Comparison of ENCODE assay signal across 2 cellular contexts in the genomic region with DNA sequence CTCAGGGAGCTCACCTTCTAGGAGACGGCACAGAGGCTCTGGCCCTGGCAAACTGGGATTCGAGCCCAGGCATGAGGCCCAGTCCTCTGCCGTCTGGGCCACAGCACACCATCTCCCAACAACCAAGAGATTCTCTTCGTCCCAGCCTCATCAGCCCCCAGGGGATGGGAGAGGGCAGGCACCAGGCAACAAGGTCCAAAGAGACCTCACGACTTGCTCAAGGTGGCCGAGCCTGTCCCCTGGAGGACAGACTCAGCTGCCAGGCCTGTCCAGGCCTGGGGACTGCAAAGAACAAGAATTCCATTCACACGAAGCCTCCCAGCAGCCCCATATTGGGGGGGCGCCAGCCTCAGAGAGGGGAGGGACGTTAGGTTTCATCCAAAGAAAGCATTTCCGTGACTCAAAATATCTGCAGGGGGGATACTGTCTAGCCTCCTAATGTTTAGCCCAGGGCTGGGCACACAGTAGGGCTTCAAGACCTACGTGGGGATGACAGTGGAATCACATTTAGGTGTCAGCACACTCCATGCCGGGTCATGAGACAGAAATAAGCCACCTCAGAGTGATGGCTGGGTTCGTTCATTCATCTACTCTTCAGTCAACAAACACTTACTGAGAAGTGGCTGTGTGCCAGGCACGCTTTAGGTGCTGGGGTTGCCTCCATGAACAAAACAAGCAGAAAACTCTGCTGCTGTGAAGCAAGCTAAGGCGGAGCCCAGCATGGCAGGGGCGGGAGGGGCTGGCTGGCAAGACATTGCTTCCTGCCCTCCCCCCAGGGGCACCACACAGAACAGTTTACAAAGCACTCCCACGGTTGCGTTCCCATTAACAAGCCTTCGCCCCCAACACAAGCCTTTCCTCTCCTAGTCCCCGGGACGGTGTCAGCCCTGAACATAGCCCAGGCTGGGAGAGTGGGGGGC.
TF ChIP-seq lines count a peak whose summit lies in the region.

No MANE protein-coding gene starts in this region.

TF ChIP-seq in HepG2, 621 proteins besides CTCF, POLR2A, EP300 and RAD21 (continues in another document):
- TF ChIP-seq, protein P1, sequence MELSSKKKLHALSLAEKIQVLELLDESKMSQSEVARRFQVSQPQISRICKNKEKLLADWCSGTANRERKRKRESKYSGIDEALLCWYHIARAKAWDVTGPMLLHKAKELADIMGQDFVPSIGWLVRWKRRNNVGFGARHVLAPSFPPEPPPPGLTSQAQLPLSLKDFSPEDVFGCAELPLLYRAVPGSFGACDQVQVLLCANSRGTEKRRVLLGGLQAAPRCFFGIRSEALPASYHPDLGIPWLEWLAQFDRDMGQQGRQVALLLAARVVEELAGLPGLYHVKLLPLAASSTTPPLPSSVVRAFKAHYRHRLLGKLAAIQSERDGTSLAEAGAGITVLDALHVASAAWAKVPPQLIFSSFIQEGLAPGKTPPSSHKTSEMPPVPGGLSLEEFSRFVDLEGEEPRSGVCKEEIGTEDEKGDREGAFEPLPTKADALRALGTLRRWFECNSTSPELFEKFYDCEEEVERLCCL (CRISPR knock-in tag; IDR thresholded peaks at IDR 0.05; ENCODE audit: borderline replicate concordance) = no peak
- no peak for TF ChIP-seq REPIN1 (CRISPR knock-in tag; IDR thresholded peaks at IDR 0.05; ENCODE audit: borderline replicate concordance, low read depth)
- no peak for TF ChIP-seq ZNF432 (CRISPR knock-in tag; IDR thresholded peaks at IDR 0.05; ENCODE audit: borderline replicate concordance)
- TF ChIP-seq, protein P2, sequence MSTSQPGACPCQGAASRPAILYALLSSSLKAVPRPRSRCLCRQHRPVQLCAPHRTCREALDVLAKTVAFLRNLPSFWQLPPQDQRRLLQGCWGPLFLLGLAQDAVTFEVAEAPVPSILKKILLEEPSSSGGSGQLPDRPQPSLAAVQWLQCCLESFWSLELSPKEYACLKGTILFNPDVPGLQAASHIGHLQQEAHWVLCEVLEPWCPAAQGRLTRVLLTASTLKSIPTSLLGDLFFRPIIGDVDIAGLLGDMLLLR (CRISPR knock-in tag; IDR thresholded peaks at IDR 0.05) = no peak
- TF ChIP-seq, protein P3, sequence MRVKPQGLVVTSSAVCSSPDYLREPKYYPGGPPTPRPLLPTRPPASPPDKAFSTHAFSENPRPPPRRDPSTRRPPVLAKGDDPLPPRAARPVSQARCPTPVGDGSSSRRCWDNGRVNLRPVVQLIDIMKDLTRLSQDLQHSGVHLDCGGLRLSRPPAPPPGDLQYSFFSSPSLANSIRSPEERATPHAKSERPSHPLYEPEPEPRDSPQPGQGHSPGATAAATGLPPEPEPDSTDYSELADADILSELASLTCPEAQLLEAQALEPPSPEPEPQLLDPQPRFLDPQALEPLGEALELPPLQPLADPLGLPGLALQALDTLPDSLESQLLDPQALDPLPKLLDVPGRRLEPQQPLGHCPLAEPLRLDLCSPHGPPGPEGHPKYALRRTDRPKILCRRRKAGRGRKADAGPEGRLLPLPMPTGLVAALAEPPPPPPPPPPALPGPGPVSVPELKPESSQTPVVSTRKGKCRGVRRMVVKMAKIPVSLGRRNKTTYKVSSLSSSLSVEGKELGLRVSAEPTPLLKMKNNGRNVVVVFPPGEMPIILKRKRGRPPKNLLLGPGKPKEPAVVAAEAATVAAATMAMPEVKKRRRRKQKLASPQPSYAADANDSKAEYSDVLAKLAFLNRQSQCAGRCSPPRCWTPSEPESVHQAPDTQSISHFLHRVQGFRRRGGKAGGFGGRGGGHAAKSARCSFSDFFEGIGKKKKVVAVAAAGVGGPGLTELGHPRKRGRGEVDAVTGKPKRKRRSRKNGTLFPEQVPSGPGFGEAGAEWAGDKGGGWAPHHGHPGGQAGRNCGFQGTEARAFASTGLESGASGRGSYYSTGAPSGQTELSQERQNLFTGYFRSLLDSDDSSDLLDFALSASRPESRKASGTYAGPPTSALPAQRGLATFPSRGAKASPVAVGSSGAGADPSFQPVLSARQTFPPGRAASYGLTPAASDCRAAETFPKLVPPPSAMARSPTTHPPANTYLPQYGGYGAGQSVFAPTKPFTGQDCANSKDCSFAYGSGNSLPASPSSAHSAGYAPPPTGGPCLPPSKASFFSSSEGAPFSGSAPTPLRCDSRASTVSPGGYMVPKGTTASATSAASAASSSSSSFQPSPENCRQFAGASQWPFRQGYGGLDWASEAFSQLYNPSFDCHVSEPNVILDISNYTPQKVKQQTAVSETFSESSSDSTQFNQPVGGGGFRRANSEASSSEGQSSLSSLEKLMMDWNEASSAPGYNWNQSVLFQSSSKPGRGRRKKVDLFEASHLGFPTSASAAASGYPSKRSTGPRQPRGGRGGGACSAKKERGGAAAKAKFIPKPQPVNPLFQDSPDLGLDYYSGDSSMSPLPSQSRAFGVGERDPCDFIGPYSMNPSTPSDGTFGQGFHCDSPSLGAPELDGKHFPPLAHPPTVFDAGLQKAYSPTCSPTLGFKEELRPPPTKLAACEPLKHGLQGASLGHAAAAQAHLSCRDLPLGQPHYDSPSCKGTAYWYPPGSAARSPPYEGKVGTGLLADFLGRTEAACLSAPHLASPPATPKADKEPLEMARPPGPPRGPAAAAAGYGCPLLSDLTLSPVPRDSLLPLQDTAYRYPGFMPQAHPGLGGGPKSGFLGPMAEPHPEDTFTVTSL (CRISPR knock-in tag; IDR thresholded peaks at IDR 0.05; ENCODE audit: borderline replicate concordance) = no peak
- no peak for TF ChIP-seq SP4 (CRISPR knock-in tag; IDR thresholded peaks at IDR 0.05)
- no peak for TF ChIP-seq SSRP1 (CRISPR knock-in tag; IDR thresholded peaks at IDR 0.05)
- TF ChIP-seq NFE2L2 (IDR thresholded peaks at IDR 0.05; ENCODE audit: low read length) = no peak
- no peak for TF ChIP-seq RNF2 (conservative IDR thresholded peaks at IDR 0.05; ENCODE audit: low read depth)
- no peak for TF ChIP-seq ZSCAN12 (CRISPR knock-in tag; IDR thresholded peaks at IDR 0.05)
- TF ChIP-seq ETV6 (CRISPR knock-in tag; conservative IDR thresholded peaks at IDR 0.05) = no peak
- TF ChIP-seq YEATS4 (CRISPR knock-in tag; IDR thresholded peaks at IDR 0.05; ENCODE audit: borderline replicate concordance) = no peak
- TF ChIP-seq ZNF3 (CRISPR knock-in tag; IDR thresholded peaks at IDR 0.05) = peak; percentile 99
- TF ChIP-seq DR1 (CRISPR knock-in tag; IDR thresholded peaks at IDR 0.05) = no peak
- no peak for TF ChIP-seq ZNF737 (CRISPR knock-in tag; IDR thresholded peaks at IDR 0.05; ENCODE audit: borderline replicate concordance)
- TF ChIP-seq, protein P4, sequence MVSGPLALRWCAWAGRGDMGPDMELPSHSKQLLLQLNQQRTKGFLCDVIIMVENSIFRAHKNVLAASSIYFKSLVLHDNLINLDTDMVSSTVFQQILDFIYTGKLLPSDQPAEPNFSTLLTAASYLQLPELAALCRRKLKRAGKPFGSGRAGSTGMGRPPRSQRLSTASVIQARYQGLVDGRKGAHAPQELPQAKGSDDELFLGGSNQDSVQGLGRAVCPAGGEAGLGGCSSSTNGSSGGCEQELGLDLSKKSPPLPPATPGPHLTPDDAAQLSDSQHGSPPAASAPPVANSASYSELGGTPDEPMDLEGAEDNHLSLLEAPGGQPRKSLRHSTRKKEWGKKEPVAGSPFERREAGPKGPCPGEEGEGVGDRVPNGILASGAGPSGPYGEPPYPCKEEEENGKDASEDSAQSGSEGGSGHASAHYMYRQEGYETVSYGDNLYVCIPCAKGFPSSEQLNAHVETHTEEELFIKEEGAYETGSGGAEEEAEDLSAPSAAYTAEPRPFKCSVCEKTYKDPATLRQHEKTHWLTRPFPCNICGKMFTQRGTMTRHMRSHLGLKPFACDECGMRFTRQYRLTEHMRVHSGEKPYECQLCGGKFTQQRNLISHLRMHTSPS (CRISPR knock-in tag; IDR thresholded peaks at IDR 0.05; ENCODE audit: low read depth) = peak; percentile 83
- TF ChIP-seq MAFG (CRISPR knock-in tag; IDR thresholded peaks at IDR 0.05) = no peak
- TF ChIP-seq ZKSCAN1 (IDR thresholded peaks at IDR 0.05; ENCODE audit: low read length) = peak; percentile 86
- TF ChIP-seq ZNF703 (CRISPR knock-in tag; IDR thresholded peaks at IDR 0.05; ENCODE audit: borderline replicate concordance) = no peak
- TF ChIP-seq ZNF121 (CRISPR knock-in tag; IDR thresholded peaks at IDR 0.05) = no peak
- TF ChIP-seq JUND (CRISPR knock-in tag; IDR thresholded peaks at IDR 0.05) = no peak

TF ChIP-seq in endothelial cell of umbilical vein, 7 proteins besides CTCF, POLR2A, EP300 and RAD21:
- TF ChIP-seq MYC (IDR thresholded peaks at IDR 0.05; ENCODE audit: low read depth, low read length) (no peak), POLR2AphosphoS5 (IDR thresholded peaks at IDR 0.05; ENCODE audit: insufficient read depth, low read depth, low read length) (no peak), FOS (IDR thresholded peaks at IDR 0.05; ENCODE audit: borderline replicate concordance, insufficient read depth, low read length) (no peak)
- TF ChIP-seq, protein P5, sequence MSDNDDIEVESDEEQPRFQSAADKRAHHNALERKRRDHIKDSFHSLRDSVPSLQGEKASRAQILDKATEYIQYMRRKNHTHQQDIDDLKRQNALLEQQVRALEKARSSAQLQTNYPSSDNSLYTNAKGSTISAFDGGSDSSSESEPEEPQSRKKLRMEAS (IDR thresholded peaks at IDR 0.05; ENCODE audit: insufficient read depth, insufficient read length) = no peak
